Comparison of ENCODE assay signal across 9 cellular contexts in genomic region chr14:69354383-69355154, GRCh38. TPM values are rescaled to one million over a fixed set of nuclear protein-coding genes. Genes with fewer than 3 reads are reported as not detected.
DNase-seq lines count a peak whose midpoint lies in the region; ATAC-seq and TF ChIP-seq lines count a peak whose summit lies in the region.
"Had no signal": no experiment of that assay in that cellular context is flagged by ENCODE, and none has a peak within 500 bp of the region (broad histone marks: within the 10 kb centered on the region; RNA-seq: fewer than 3 reads in every experiment).

No MANE protein-coding gene starts in this region.

- intact Hi-C loops in activated B cell treated with CpG ODN at 0.5 μM for 24 hours (cut with micrococcal nuclease): loop anchor here (1.0 to 5.0 kb wide), 4 partner anchors 36 to 202 kb away; partner anchors contain the start of genes DCAF5, ERH, GALNT16 and SLC39A9

- TF ChIP-seq CTCF in activated B cell treated with CpG ODN at 0.5 μM for 24 hours (IDR thresholded peaks at IDR 0.05) (no peak), coronary artery (IDR thresholded peaks at IDR 0.05) (no peak), brain microvascular endothelial cell (IDR thresholded peaks at IDR 0.05; ENCODE audit: low read depth, low read length, missing control alignments) (no peak)

- POLR2A ChIA-PET in activated B cell treated with CpG ODN at 0.5 μM for 24 hours (lab: Charles Lee): interaction anchor here (1.0 to 2.9 kb wide), 6 partner anchors 34 to 412 kb away, joined by 3 to 30 read pairs (median 4); partner anchors contain the start of genes ERH, SLC39A9 and SRSF5

- H3K4me3 Mint-ChIP-seq in activated B cell treated with CpG ODN at 0.5 μM for 24 hours: peak overlapping the region; percentile 86

- CTCF ChIA-PET in activated B cell treated with CpG ODN at 0.5 μM for 24 hours (lab: Charles Lee): interaction anchor here (0.7 to 1.0 kb wide), 4 partner anchors 10 to 225 kb away, joined by 3 read pairs; partner anchors contain the start of gene ERH

- in situ Hi-C loops in brain microvascular endothelial cell (cut with HindIII; ENCODE audit: low pct_ligation_motif_present, low sequenced_read_pairs): no loop called here

- peak overlapping the region; percentile 99 for H3K27ac Mint-ChIP-seq in activated B cell treated with CpG ODN at 0.5 μM for 24 hours

- no peaks in the 10 kb centered on the region for H3K36me3 Mint-ChIP-seq in activated B cell treated with CpG ODN at 0.5 μM for 24 hours (ENCODE audit: low read depth)

- H3K9me3 Mint-ChIP-seq in activated B cell treated with CpG ODN at 0.5 μM for 24 hours: no peaks in the 10 kb centered on the region

- H3K27ac ChIP-seq in coronary artery (peak overlapping the region; percentile 78 to 83), brain microvascular endothelial cell (no peak overlapping the region)
- H3K27ac ChIP-seq: neutrophil had no signal

- peaks cover 52% of the 10 kb centered on the region for H3K4me1 Mint-ChIP-seq in activated B cell treated with CpG ODN at 0.5 μM for 24 hours

- no peaks in the 10 kb centered on the region for H3K27me3 Mint-ChIP-seq in activated B cell treated with CpG ODN at 0.5 μM for 24 hours

- H3K36me3 ChIP-seq in brain microvascular endothelial cell (replicated peaks): no peaks in the 10 kb centered on the region
- H3K36me3 ChIP-seq: neutrophil had no signal

- ATAC-seq in GM19043 (IDR thresholded peaks at IDR 0.05; ENCODE audit: low read depth, unreplicated experiment): peak; percentile 87
- ATAC-seq in HG02981 (IDR thresholded peaks at IDR 0.05; ENCODE audit: unreplicated experiment): peak; percentile 82
- peak; percentile 88 for ATAC-seq in activated B cell treated with CpG ODN at 0.5 μM for 24 hours (ENCODE audit: low read depth)

- H3K27me3 ChIP-seq in brain microvascular endothelial cell (replicated peaks): no peaks in the 10 kb centered on the region

- DNase-seq in activated B cell treated with CpG ODN at 0.5 μM for 24 hours (peak; percentile 60), coronary artery (ENCODE audit: low spot score) (no peak), brain microvascular endothelial cell (no peak), NCI-H345 treated with DMSO at 0.1 percent for 48 hours (lab: John Stamatoyannopoulos, UW; ENCODE audit: unreplicated experiment) (no peak), NCI-H345 (lab: John Stamatoyannopoulos, UW) (no peak)
- DNase-seq in stimulated activated CD4-positive, alpha-beta T cell treated with anti-CD3 and anti-CD28 coated beads, Interleukin-4, amount 100 ng/mL, for 4 hours: peak; percentile 59 to 66

- H3K4me3 ChIP-seq in coronary artery (no peak overlapping the region), brain microvascular endothelial cell (ENCODE audit: low read depth, low read length) (no peak overlapping the region)

RNA-seq across cellular contexts. Expression of gene ERH, which starts 43.5 kb away (rescaled TPM):
- 252 and 273 TPM in 2 replicates for total RNA-seq in activated B cell treated with CpG ODN at 0.5 μM for 24 hours

RNA-seq across cellular contexts. Expression of gene SLC39A9, which starts 43.9 kb away (rescaled TPM):
- total RNA-seq in activated B cell treated with CpG ODN at 0.5 μM for 24 hours: 46.4 and 54.5 TPM in 2 replicates

Comparison
In these comparisons a context has a peak if more than half of its experiments do, and no peak if none do; other contexts are left out.
1. DNase-seq: peak in activated B cell treated with CpG ODN at 0.5 μM for 24 hours (single experiment) and stimulated activated CD4-positive, alpha-beta T cell treated with anti-CD3 and anti-CD28 coated beads, Interleukin-4, amount 100 ng/mL, for 4 hours (2 of 2); none in coronary artery (single experiment), brain microvascular endothelial cell (single experiment), NCI-H345 treated with DMSO at 0.1 percent for 48 hours (single experiment) and NCI-H345 (single experiment).
2. Peak in every context shown above with its lines, with median percentiles within 50 percentile points of each other: ATAC-seq.